In genomic region chr16:68719993-68720489, GRCh38 we compare ENCODE assay signal across 12 cellular contexts. TPM values are rescaled to one million over a fixed set of nuclear protein-coding genes. Genes with fewer than 3 reads are reported as not detected.
A peak's percentile ranks its signal among the peaks of the same experiment; 100 is the strongest.
DNase-seq lines count a peak whose midpoint lies in the region; ATAC-seq, FAIRE-seq and TF ChIP-seq lines count a peak whose summit lies in the region.
"Had no signal": no experiment of that assay in that cellular context is flagged by ENCODE, and none has a peak within 500 bp of the region (broad histone marks: within the 10 kb centered on the region; RNA-seq: fewer than 3 reads in every experiment).

No MANE protein-coding gene starts in this region.

- in situ Hi-C loops in HAP-1 (cut with MboI; ENCODE audit: low sequenced_read_pairs): no loop called here

- TF ChIP-seq POLR2A in erythroblast (IDR thresholded peaks at IDR 0.05; ENCODE audit: low read length): no peak

- DNase-seq in NAMALWA (ENCODE audit: low spot score) (peak; percentile 19), H4 (ENCODE audit: low spot score) (no peak), erythroblast (lab: John Stamatoyannopoulos, UW) (no peak), HAP-1 (ENCODE audit: low spot score in 2 of 2) (no peak), pancreas (no peak)
- DNase-seq: immature natural killer cell, Right ventricle myocardium superior, substantia nigra had no signal

- intact Hi-C loops in pancreas (cut with DNase I): no loop called here

- TF ChIP-seq CTCF in pancreas (IDR thresholded peaks at IDR 0.05): no peak

- H3K4me1 ChIP-seq in HAP-1 (no peaks in the 10 kb centered on the region), pancreas (no peaks in the 10 kb centered on the region)

- H3K4me3 ChIP-seq in HAP-1 (no peak overlapping the region), pancreas (no peak overlapping the region)

- no peak for FAIRE-seq in pancreas (lab: Jason Lieb, UNC)

- H3K36me3 ChIP-seq in HAP-1 (replicated peaks): no peaks in the 10 kb centered on the region
- no peaks in the 10 kb centered on the region for H3K36me3 ChIP-seq in pancreas

- ATAC-seq in GM18499 (IDR thresholded peaks at IDR 0.05; ENCODE audit: insufficient read depth, unreplicated experiment) (peak; percentile 80), GM19025 (IDR thresholded peaks at IDR 0.05; ENCODE audit: low read depth, unreplicated experiment) (peak; percentile 91), HG02642 (IDR thresholded peaks at IDR 0.05; ENCODE audit: poor library complexity, unreplicated experiment) (peak; percentile 86), pancreas (no peak)

- H3K27ac ChIP-seq in pancreas: no peak overlapping the region

- 89% methylated on average over 2 of the region's 2 CpGs for WGBS in pancreas, 2 donors

- H3K27me3 ChIP-seq in HAP-1 (ENCODE audit: low read depth): no peaks in the 10 kb centered on the region
- H3K27me3 ChIP-seq in pancreas: no peaks in the 10 kb centered on the region

- H3K9me3 ChIP-seq in HAP-1: no peaks in the 10 kb centered on the region
- no peaks in the 10 kb centered on the region for H3K9me3 ChIP-seq in pancreas

RNA-seq across cellular contexts. Expression of gene CDH1, which starts 17.1 kb away (rescaled TPM):
- not detected in 2 replicates for total RNA-seq in H4 (2014; rRNA removed; shearing (Covaris generic))
- 100 to 1,000 TPM; 119 to 258 (median 162) TPM for total RNA-seq in pancreas
- 10 to 100 TPM; 52.8 to 78.8 TPM for polyA plus RNA-seq in pancreas
- total RNA-seq: Right ventricle myocardium superior had no signal
- polyA plus RNA-seq: IgD-negative memory B cell had no signal

Comparison
In these comparisons a context has a peak if more than half of its experiments do, and no peak if none do; other contexts are left out.
1. ATAC-seq: peak in GM18499 (single experiment), GM19025 (single experiment) and HG02642 (single experiment); none in pancreas (0 of 4).
2. RNA of gene CDH1, which starts 17.1 kb away (total RNA-seq): 119 to 258 TPM in pancreas; not detected in H4; every median in the first group is over 100 times any median in the second.